23 cellular contexts compared by ENCODE assay signal in genomic region chr22:49083607-49084006, GRCh38.
DNase-seq lines count a peak whose midpoint lies in the region; ATAC-seq, FAIRE-seq and TF ChIP-seq lines count a peak whose summit lies in the region.
"Had no signal": no experiment of that assay in that cellular context is flagged by ENCODE, and none has a peak within 500 bp of the region (broad histone marks: within the 10 kb centered on the region; RNA-seq: fewer than 3 reads in every experiment).

No MANE protein-coding gene starts in this region.

- no peak overlapping the region for H3K4me3 Mint-ChIP-seq in glutamatergic neuron (ENCODE audit: unreplicated experiment)
- H3K4me3 Mint-ChIP-seq: B cell; CD14-positive monocyte; CD4-positive, alpha-beta T cell; CD8-positive, alpha-beta memory T cell; GM23338; H9 had no signal

- no peaks in the 10 kb centered on the region for H4K20me1 ChIP-seq in osteoblast (ENCODE audit: insufficient read depth, low read length)

- intact Hi-C loops in kidney (cut with DNase I) (no loop called here), upper lobe of right lung (cut with DNase I) (no loop called here)

- H3K36me3 ChIP-seq in kidney (ENCODE audit: control insufficient read depth in 1 of 2, insufficient read depth in 2 of 2, low read length in 2 of 2), result no peaks in the 10 kb centered on the region
- H3K36me3 ChIP-seq in osteoblast (ENCODE audit: insufficient read depth, low read length), result no peaks in the 10 kb centered on the region
- H3K36me3 ChIP-seq in upper lobe of right lung, result no peaks in the 10 kb centered on the region
- no peaks in the 10 kb centered on the region for H3K36me3 ChIP-seq in BE2C
- H3K36me3 ChIP-seq: BLaER1 treated with 17β-estradiol and CSF1 and Interleukin-3, amounts not matched to agents 10 nM and 100 nM had no signal

- H3K79me2 ChIP-seq in osteoblast (ENCODE audit: insufficient read depth, low read length), result no peaks in the 10 kb centered on the region

- no peak overlapping the region for H2AFZ ChIP-seq in osteoblast (ENCODE audit: low read length)
- H2AFZ ChIP-seq: GM23338 had no signal

- no peak overlapping the region for H3K27ac Mint-ChIP-seq in glutamatergic neuron (ENCODE audit: unreplicated experiment)
- H3K27ac Mint-ChIP-seq: B cell; CD14-positive monocyte; CD4-positive, alpha-beta T cell; GM23338; H9 had no signal

- TF ChIP-seq CTCF in kidney (IDR thresholded peaks at IDR 0.05; ENCODE audit: borderline replicate concordance, extremely low read depth, insufficient read depth) (no peak), osteoblast (IDR thresholded peaks at IDR 0.05; ENCODE audit: extremely low read depth, low read depth, low read length) (no peak), upper lobe of right lung (IDR thresholded peaks at IDR 0.05) (no peak), glutamatergic neuron (IDR thresholded peaks at IDR 0.05; ENCODE audit: partially characterized antibody, unreplicated experiment) (no peak), BE2C (IDR thresholded peaks at IDR 0.05; ENCODE audit: low read depth, low read length) (no peak)

- ATAC-seq in upper lobe of right lung, result no peak

- FAIRE-seq in kidney (lab: Jason Lieb, UNC), result no peak
- FAIRE-seq: A204.1, D721Med, GM12891, GM18507 had no signal

- H3K36me3 Mint-ChIP-seq in glutamatergic neuron (ENCODE audit: unreplicated experiment), result peaks cover 16% of the 10 kb centered on the region
- H3K36me3 Mint-ChIP-seq: CD14-positive monocyte; CD8-positive, alpha-beta memory T cell had no signal

- H3K27ac ChIP-seq in kidney (ENCODE audit: low read depth in 2 of 2, low read length in 2 of 2) (no peak overlapping the region), osteoblast (ENCODE audit: low read depth, low read length) (no peak overlapping the region), upper lobe of right lung (no peak overlapping the region)
- H3K27ac ChIP-seq: 22Rv1; BLaER1 treated with 17β-estradiol and CSF1 and Interleukin-3, amounts not matched to agents 10 nM and 100 nM had no signal

- H3K9me3 ChIP-seq in kidney (ENCODE audit: control insufficient read depth in 1 of 2, low read length in 2 of 2), result no peaks in the 10 kb centered on the region
- no peaks in the 10 kb centered on the region for H3K9me3 ChIP-seq in osteoblast (ENCODE audit: low read depth, low read length)
- no peaks in the 10 kb centered on the region for H3K9me3 ChIP-seq in upper lobe of right lung
- H3K9me3 ChIP-seq in BE2C, result peaks cover 3% of the 10 kb centered on the region
- H3K9me3 ChIP-seq: BLaER1 treated with 17β-estradiol and CSF1 and Interleukin-3, amounts not matched to agents 10 nM and 100 nM had no signal

- H3K27me3 ChIP-seq in osteoblast (ENCODE audit: insufficient read depth, low read length), result no peaks in the 10 kb centered on the region
- peaks cover 12% of the 10 kb centered on the region for H3K27me3 ChIP-seq in upper lobe of right lung
- H3K27me3 ChIP-seq in BE2C, result no peaks in the 10 kb centered on the region
- H3K27me3 ChIP-seq: BLaER1 treated with 17β-estradiol and CSF1 and Interleukin-3, amounts not matched to agents 10 nM and 100 nM had no signal

- peak; percentile 19 for DNase-seq in activated effector memory CD4-positive, alpha-beta T cell treated with anti-CD3 and anti-CD28 coated beads, Interleukin-2, amount 50 U/mL, for 16 hours
- no peak for DNase-seq in activated effector memory CD4-positive, alpha-beta T cell treated with Interleukin-2 at 50 U/mL for 16 hours
- DNase-seq in kidney (peak; percentile 18), osteoblast (ENCODE audit: insufficient read length, low spot score, missing footprints) (peak; percentile 18), upper lobe of right lung (peak; percentile 51), glutamatergic neuron (no peak), BE2C (no peak), DMS153 treated with DMSO at 0.1 percent for 48 hours (lab: John Stamatoyannopoulos, UW; ENCODE audit: unreplicated experiment) (no peak)
- DNase-seq: CD4-positive, alpha-beta T cell; DMS 273 treated with DMSO at 0.1 percent for 48 hours; DMS79 treated with DMSO at 0.1 percent for 48 hours; GF-D8 had no signal

- H3K27me3 Mint-ChIP-seq in glutamatergic neuron (ENCODE audit: unreplicated experiment), result peaks cover 9% of the 10 kb centered on the region
- H3K27me3 Mint-ChIP-seq: B cell had no signal

- H3K4me3 ChIP-seq in kidney (ENCODE audit: low read length in 2 of 2) (no peak overlapping the region), osteoblast (ENCODE audit: insufficient read depth, low read length) (no peak overlapping the region), upper lobe of right lung (no peak overlapping the region), BE2C (ENCODE audit: low read depth, low read length) (no peak overlapping the region)
- H3K4me3 ChIP-seq: BLaER1 treated with 17β-estradiol and CSF1 and Interleukin-3, amounts not matched to agents 10 nM and 100 nM; GM23338 had no signal

- H3K9me3 Mint-ChIP-seq in glutamatergic neuron (ENCODE audit: unreplicated experiment), result peaks cover 39% of the 10 kb centered on the region
- H3K9me3 Mint-ChIP-seq: CD4-positive, alpha-beta T cell; GM23338; H9 had no signal

- H3K4me2 ChIP-seq in osteoblast (ENCODE audit: insufficient read depth, low read length), result no peak overlapping the region
- H3K4me2 ChIP-seq: BLaER1 treated with 17β-estradiol and CSF1 and Interleukin-3, amounts not matched to agents 10 nM and 100 nM; GM23338 had no signal

- H3K4me1 ChIP-seq in kidney (ENCODE audit: control insufficient read depth in 1 of 2, insufficient read depth in 1 of 2, low read depth in 1 of 2, low read length in 2 of 2), result no peaks in the 10 kb centered on the region
- H3K4me1 ChIP-seq in osteoblast (ENCODE audit: insufficient read depth, low read length), result no peaks in the 10 kb centered on the region
- H3K4me1 ChIP-seq in upper lobe of right lung, result no peaks in the 10 kb centered on the region
- H3K4me1 ChIP-seq in BE2C, result no peaks in the 10 kb centered on the region
- H3K4me1 ChIP-seq: BLaER1 treated with 17β-estradiol and CSF1 and Interleukin-3, amounts not matched to agents 10 nM and 100 nM had no signal

- no peaks in the 10 kb centered on the region for H3K4me1 Mint-ChIP-seq in glutamatergic neuron (ENCODE audit: low read depth, unreplicated experiment)
- H3K4me1 Mint-ChIP-seq: B cell; CD14-positive monocyte; CD8-positive, alpha-beta memory T cell; GM23338 had no signal

- no peak overlapping the region for H3K9ac ChIP-seq in kidney (ENCODE audit: low read length in 2 of 2)
- H3K9ac ChIP-seq: BLaER1 treated with 17β-estradiol and CSF1 and Interleukin-3, amounts not matched to agents 10 nM and 100 nM had no signal

Comparison
In these comparisons a context has a peak if more than half of its experiments do, and no peak if none do; other contexts are left out.
1. DNase-seq: peak in activated effector memory CD4-positive, alpha-beta T cell treated with anti-CD3 and anti-CD28 coated beads, Interleukin-2, amount 50 U/mL, for 16 hours (single experiment), kidney (single experiment), osteoblast (single experiment) and upper lobe of right lung (single experiment); none in activated effector memory CD4-positive, alpha-beta T cell treated with Interleukin-2 at 50 U/mL for 16 hours (single experiment), glutamatergic neuron (single experiment), BE2C (single experiment) and DMS153 treated with DMSO at 0.1 percent for 48 hours (single experiment).